Comparison of ENCODE assay signal across 1 cellular context in genomic region chr4:70365479-70365878, GRCh38.
TF ChIP-seq lines count a peak whose summit lies in the region.

No MANE protein-coding gene starts in this region.

TF ChIP-seq in HepG2, 621 proteins besides CTCF, POLR2A, EP300 and RAD21:
- TF ChIP-seq LCORL (IDR thresholded peaks at IDR 0.05) (peak; percentile 51; the same call in 1 of the 2 replicates), LCORL (CRISPR knock-in tag; IDR thresholded peaks at IDR 0.05) (no peak), HHEX (CRISPR knock-in tag; IDR thresholded peaks at IDR 0.05) (no peak)
